In the genomic region with DNA sequence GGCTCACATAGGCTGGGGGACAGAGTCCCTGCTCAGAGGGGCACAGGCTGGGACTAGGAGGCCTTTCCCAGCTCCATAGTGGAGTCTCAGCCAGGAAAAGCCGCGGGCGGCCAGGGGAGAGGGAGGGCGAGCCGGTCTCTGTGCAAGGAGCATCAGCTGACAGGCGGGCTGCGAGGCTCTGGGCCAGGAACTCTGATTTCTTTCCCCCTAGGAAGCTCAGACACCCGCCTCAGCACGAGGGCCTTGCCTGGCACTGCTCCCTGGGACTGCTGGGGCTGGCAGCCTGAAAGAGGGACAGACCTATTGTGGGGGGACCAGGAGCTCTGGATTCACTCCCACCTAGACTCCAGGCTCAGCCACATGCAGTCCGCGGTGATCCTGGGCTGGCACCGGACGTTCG, we compare ENCODE assay signal across 21 cellular contexts. TPM values are rescaled to one million over a fixed set of nuclear protein-coding genes. Genes with fewer than 3 reads are reported as not detected.
DNase-seq lines count a peak whose midpoint lies in the region; ATAC-seq and TF ChIP-seq lines count a peak whose summit lies in the region.
"Had no signal": no experiment of that assay in that cellular context is flagged by ENCODE, and none has a peak within 500 bp of the region (broad histone marks: within the 10 kb centered on the region; RNA-seq: fewer than 3 reads in every experiment).

No MANE protein-coding gene starts in this region.

- ATAC-seq in heart left ventricle (peak; percentile 38 to 86 (median 50)), HG02642 (IDR thresholded peaks at IDR 0.05; ENCODE audit: poor library complexity, unreplicated experiment) (no peak)
- ATAC-seq: left colon; stimulated activated effector memory CD8-positive, alpha-beta T cell treated with anti-CD3 and anti-CD28 coated beads, Interleukin-12 subunit alpha, Interleukin-12 subunit beta, amount 100 ng/mL, for 72 hours; T-helper 17 cell had no signal

- H3K9me3 ChIP-seq in heart left ventricle = no peaks in the 10 kb centered on the region
- H3K9me3 ChIP-seq: SJCRH30, tibial artery had no signal

- no peak for TF ChIP-seq CTCF in heart left ventricle (IDR thresholded peaks at IDR 0.05)

- H3K27me3 ChIP-seq in heart left ventricle = peaks cover 6 to 42% (median 29%) of the 10 kb centered on the region in 9 donors
- H3K27me3 ChIP-seq: SJCRH30 had no signal

- no peak overlapping the region for H3K4me3 ChIP-seq in heart left ventricle
- H3K4me3 ChIP-seq: SJCRH30, tibial artery had no signal

- H3K4me1 ChIP-seq in heart left ventricle = peaks cover 0 to 20% (median 0%) of the 10 kb centered on the region in 12 donors
- H3K4me1 ChIP-seq: SJCRH30 had no signal

- no peak for TF ChIP-seq POLR2A in heart left ventricle (IDR thresholded peaks at IDR 0.05)

- H3K27ac ChIP-seq in heart left ventricle = peak overlapping the region in 6 of 12 donors; percentile 4 to 68 (median 56)
- H3K27ac ChIP-seq: SJCRH30, tibial artery, WERI-Rb-1 had no signal

- WGBS in heart left ventricle, 4 donors = 22 to 35% (median 30%) methylated on average over 9 to 14 of the region's 14 CpGs

- H3K36me3 ChIP-seq in heart left ventricle = no peaks in the 10 kb centered on the region
- H3K36me3 ChIP-seq: SJCRH30, tibial artery, WERI-Rb-1 had no signal

- intact Hi-C loops in heart left ventricle (cut with DNase I) (loop anchor here in 2 of 10 donors (10.0 kb wide), 1 partner anchor 237 kb away; the partner anchor contains the start of gene EFNA2 (in 2 of the 2)), posterior cingulate gyrus (cut with DNase I) (no loop called here)

- peak in 11 of 14 donors; percentile 4 to 88 (median 53) for DNase-seq in C1 segment of cervical spinal cord (lab: John Stamatoyannopoulos, UW)
- DNase-seq in anterior cingulate cortex (lab: John Stamatoyannopoulos, UW) = peak in 52 of 58 donors; percentile 11 to 90 (median 68)
- peak in 3 of 5 donors; percentile 45 to 63 (median 52) for DNase-seq in heart left ventricle
- peak; percentile 23 to 91 (median 60) for DNase-seq in posterior cingulate gyrus
- no peak for DNase-seq in effector CD8-positive, alpha-beta T cell (lab: John Stamatoyannopoulos, UW)
- DNase-seq in SHP77 (lab: John Stamatoyannopoulos, UW) = no peak
- no peak for DNase-seq in dermis blood vessel endothelial cell
- DNase-seq: activated gamma-delta T cell treated with Interleukin-2 at 50 U/mL for 16 hours, KG1, left colon, NCI-H2029, NCI-H524, T-helper 17 cell, tibial artery, WERI-Rb-1 had no signal

RNA-seq across cellular contexts. Expression of gene PLK5, which starts 2.2 kb away (rescaled TPM):
- total RNA-seq in heart left ventricle (under 1 TPM in 1 of 9 donors, not detected in 8; 0.17 TPM), dermis blood vessel endothelial cell (not detected in 2 replicates)
- under 1 TPM in 1 of 2 donors, not detected in 1; 0.30 TPM for polyA plus RNA-seq in heart left ventricle
- total RNA-seq: left colon, mononuclear cell, renal cortical epithelial cell, SJCRH30, T-helper 17 cell had no signal

RNA-seq across cellular contexts. Expression of gene ADAMTSL5, which starts 8.8 kb away (rescaled TPM):
- total RNA-seq in heart left ventricle (10 to 100 TPM; 24.4 to 53.6 (median 33.9) TPM), dermis blood vessel endothelial cell (0.19 TPM in 1 of 2 replicates, not detected in the other)
- polyA plus RNA-seq in heart left ventricle = 10 to 100 TPM; 20.8 to 25.5 TPM
- polyA plus RNA-seq: neural cell had no signal

RNA-seq across cellular contexts. Expression of gene REEP6, which starts 30.7 kb away (rescaled TPM):
- total RNA-seq in heart left ventricle (1 to 10 TPM; 1.9 to 6.0 (median 3.5) TPM), dermis blood vessel endothelial cell (0.34 and 1.0 TPM in 2 replicates)
- 1 to 10 TPM; 3.6 to 4.1 TPM for polyA plus RNA-seq in heart left ventricle

RNA-seq across cellular contexts. Expression of gene PCSK4, which starts 31.5 kb away (rescaled TPM):
- total RNA-seq in heart left ventricle (1 to 10 TPM in 6 of 9 donors, under 1 TPM in 3; 0.31 to 1.9 (median 1.7) TPM), dermis blood vessel endothelial cell (0.68 and 1.1 TPM in 2 replicates)
- under 1 TPM; 0.83 to 0.91 TPM for polyA plus RNA-seq in heart left ventricle

RNA-seq across cellular contexts. Expression of gene C19orf25, which starts 42.6 kb away (rescaled TPM):
- total RNA-seq in heart left ventricle = 10 to 100 TPM in 8 of 9 donors, 1 to 10 TPM in 1; 9.4 to 29.2 (median 15.7) TPM
- polyA plus RNA-seq in heart left ventricle = 10 to 100 TPM; 27.6 to 27.8 TPM
- total RNA-seq in dermis blood vessel endothelial cell = 22.0 and 28.1 TPM in 2 replicates

Comparison
In these comparisons a context has a peak if more than half of its experiments do, and no peak if none do; other contexts are left out.
1. DNase-seq: peak in C1 segment of cervical spinal cord (11 of 14), anterior cingulate cortex (52 of 58), heart left ventricle (3 of 5) and posterior cingulate gyrus (10 of 10); none in effector CD8-positive, alpha-beta T cell (single experiment), SHP77 (0 of 2) and dermis blood vessel endothelial cell (single experiment).
2. RNA of gene ADAMTSL5, which starts 8.8 kb away (total RNA-seq): 24.4 to 53.6 TPM in heart left ventricle; 0.19 TPM in dermis blood vessel endothelial cell; every median in the first group is over 10 times any median in the second.